In the genomic region with DNA sequence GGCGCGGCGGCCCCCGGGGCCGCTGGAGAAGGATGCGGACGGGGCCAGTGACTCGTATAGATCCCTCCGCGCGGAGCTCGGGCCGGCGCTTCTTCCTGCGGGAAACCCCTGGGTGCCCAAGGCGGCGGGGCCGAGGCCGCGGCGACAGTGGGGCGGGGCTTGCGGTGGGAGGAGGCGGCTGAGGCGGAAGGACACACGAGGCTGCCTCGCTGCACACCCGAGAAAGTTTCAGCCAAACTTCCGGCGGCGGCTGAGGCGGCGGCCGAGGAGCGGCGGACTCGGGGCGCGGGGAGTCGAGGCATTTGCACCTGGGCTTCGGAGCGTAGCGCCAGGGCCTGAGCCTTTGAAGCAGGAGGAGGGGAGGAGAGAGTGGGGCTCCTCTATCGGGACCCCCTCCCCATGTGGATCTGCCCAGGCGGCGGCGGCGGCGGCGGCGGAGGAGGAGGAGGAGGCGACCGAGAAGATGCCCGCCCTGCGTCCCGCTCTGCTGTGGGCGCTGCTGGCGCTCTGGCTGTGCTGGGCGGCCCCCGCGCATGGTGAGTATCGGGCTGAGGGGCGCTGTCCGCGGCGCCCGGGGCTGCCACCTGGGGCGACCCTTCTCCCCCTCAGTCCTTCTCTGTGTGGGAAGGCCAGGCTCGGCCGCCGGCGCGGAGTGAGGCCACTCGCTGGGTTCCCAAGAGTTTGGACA, we compare ENCODE assay signal across 8 cellular contexts. TPM values are rescaled to one million over a fixed set of nuclear protein-coding genes. Genes with fewer than 3 reads are reported as not detected.
DNase-seq lines count a peak whose midpoint lies in the region; ATAC-seq, FAIRE-seq and TF ChIP-seq lines count a peak whose summit lies in the region.
"Not testable (repeated sequence)": the region's sequence is repeated elsewhere in the genome, so short reads cannot be mapped to it uniquely, and the experiment has no call there.

NBPF26 (plus strand) TSS at position 231 of the 688 bp plus-strand sequence.

- not testable (repeated sequence) for H3K27ac ChIP-seq in K562 (ENCODE audit: extremely low read depth, low read depth, low read length)
- H3K27ac ChIP-seq in cardiac muscle cell: peak within 1 kb of the TSS; percentile 60

- not testable (repeated sequence) for H3K9me3 ChIP-seq in K562 (replicated peaks; ENCODE audit: control insufficient read depth, insufficient read depth, low read depth, low read length); cardiac muscle cell (ENCODE audit: low read depth)

- TF ChIP-seq RAD21 in K562 (CRISPR knock-in tag; conservative IDR thresholded peaks at IDR 0.05 in 1 of 2, IDR thresholded peaks at IDR 0.05 in 1 of 2): not testable (repeated sequence)

- peak; percentile 91 for ATAC-seq in K562

- not testable (repeated sequence) for TF ChIP-seq EP300 in K562 (IDR thresholded peaks at IDR 0.05; ENCODE audit: low read length)

- in situ Hi-C loops in K562 (cut with MboI): not testable (repeated sequence)

- not testable (repeated sequence) for H3K4me2 ChIP-seq in K562 (ENCODE audit: insufficient read depth, low read length)

- FAIRE-seq in K562 (lab: Jason Lieb, UNC): not testable (repeated sequence)

- not testable (repeated sequence) for H3K4me1 Mint-ChIP-seq in neural crest cell

- TF ChIP-seq POLR2A in K562 (conservative IDR thresholded peaks at IDR 0.05): not testable (repeated sequence)

- intact Hi-C loops in K562 (cut with micrococcal nuclease): not testable (repeated sequence)

- not testable (repeated sequence) for H3K36me3 ChIP-seq in K562 (ENCODE audit: control insufficient read depth, insufficient read depth, low read length); cardiac muscle cell

- H4K20me1 ChIP-seq in K562 (replicated peaks; ENCODE audit: control insufficient read depth, insufficient read depth, low read length): not testable (repeated sequence)

- TF ChIP-seq CTCF in AG04449 (IDR thresholded peaks at IDR 0.05; ENCODE audit: insufficient read depth, low read length, missing control alignments); K562 (IDR thresholded peaks at IDR 0.05 in 2 of 3, conservative IDR thresholded peaks at IDR 0.05 in 1 of 3; ENCODE audit: insufficient read depth in 2 of 3, low read depth in 1 of 3, low read length in 3 of 3); cardiac muscle cell (IDR thresholded peaks at IDR 0.05; ENCODE audit: low read depth, low read length); neural crest cell (conservative IDR thresholded peaks at IDR 0.05): not testable (repeated sequence)

- H3K9ac ChIP-seq in K562 (ENCODE audit: insufficient read depth in 1 of 2, low read depth in 2 of 2, low read length in 2 of 2): peak within 1 kb of the TSS in 1 of 2 experiments; percentile 82; a peak in 2 of 4 replicates

- H3K9me3 Mint-ChIP-seq in neural crest cell: not testable (repeated sequence)

- CTCF ChIA-PET in AG04449 (lab: Yijun Ruan, JAX); K562 (lab: Yijun Ruan, JAX; ENCODE audit: low intra/inter-chr PET ratio): not testable (repeated sequence)

- peak within 1 kb of the TSS; percentile 45; the same call in 1 of the 2 replicates for H2AFZ ChIP-seq in K562 (ENCODE audit: low read depth, low read length)

- not testable (repeated sequence) for H3K36me3 Mint-ChIP-seq in neural crest cell (ENCODE audit: low read depth)

- 0% methylated on average over 4 of the region's 74 CpGs for WGBS in K562 (ENCODE audit: insufficient coverage, low coverage, missing lambda C conversion rate)

- H3K4me3 ChIP-seq in AG04449 (ENCODE audit: low read depth, low read length): peak within 1 kb of the TSS; percentile 57
- H3K4me3 ChIP-seq in K562: peak within 1 kb of the TSS; percentile 54
- H3K4me3 ChIP-seq in cardiac muscle cell: peak within 1 kb of the TSS; percentile 65

- peak within 1 kb of the TSS; percentile 72 for H3K4me3 Mint-ChIP-seq in neural crest cell

- H3K4me1 ChIP-seq in K562 (replicated peaks in 1 of 2; ENCODE audit: control insufficient read depth in 2 of 2, insufficient read depth in 2 of 2, low read length in 2 of 2); cardiac muscle cell (ENCODE audit: low read depth): not testable (repeated sequence)

- H3K9me1 ChIP-seq in K562 (ENCODE audit: control insufficient read depth, insufficient read depth, low read length): not testable (repeated sequence)

- POLR2A ChIA-PET in AG04449 (lab: Yijun Ruan, JAX); K562 (lab: Yijun Ruan, JAX): not testable (repeated sequence)

- not testable (repeated sequence) for BruUV-seq in K562 (replicated peaks; lab: Mats Ljungman, UMichigan)

- H3K79me2 ChIP-seq in K562 (ENCODE audit: control insufficient read depth, insufficient read depth, low read length): not testable (repeated sequence)

- DNase-seq in AG04449 (ENCODE audit: low read depth, low spot score) (peak; percentile 5), H4 (ENCODE audit: low spot score) (peak; percentile 56), NOMO-1 treated with dmso at 0.1 percent for 144 hours (lab: John Stamatoyannopoulos, UW; ENCODE audit: unreplicated experiment) (peak; percentile 0), K562 (ENCODE audit: extremely low read depth in 1 of 4, low spot score in 3 of 4) (peak in 1 of 4 experiments; percentile 22), cardiac muscle cell (ENCODE audit: low read depth in 1 of 2, low spot score in 1 of 2) (peak; percentile 54 to 90), neural crest cell (ENCODE audit: low read depth, low spot score) (peak; percentile 72)
- DNase-seq in activated CD4-positive, alpha-beta T cell treated with anti-CD3 and anti-CD28 coated beads, Interleukin-2, amount 50 U/mL, for 4 hours: peak; percentile 73 to 76
- DNase-seq in stimulated activated CD8-positive, alpha-beta memory T cell treated with anti-CD3 and anti-CD28 coated beads, Interleukin-12 subunit alpha, Interleukin-12 subunit beta, amount 100 ng/mL, for 24 hours (ENCODE audit: extremely low read depth): peak; percentile 19

- not testable (repeated sequence) for H3K27me3 Mint-ChIP-seq in neural crest cell (ENCODE audit: low read depth)

- H3K27me3 ChIP-seq in K562 (ENCODE audit: control insufficient read depth in 2 of 2, insufficient read depth in 2 of 2, low read length in 2 of 2); cardiac muscle cell: not testable (repeated sequence)

- not testable (repeated sequence) for H3K27ac Mint-ChIP-seq in neural crest cell (ENCODE audit: unreplicated experiment)

TF ChIP-seq in K562, 482 proteins besides CTCF, POLR2A, EP300 and RAD21 (continues in another document):
- TF ChIP-seq PHF8 (IDR thresholded peaks at IDR 0.05; ENCODE audit: borderline replicate concordance, low read length) (peak; percentile 34; the same call in 1 of the 2 replicates), CXXC5 (CRISPR knock-in tag; IDR thresholded peaks at IDR 0.05) (peak; percentile 22; the same call in 1 of the 2 replicates), RBFOX2 (IDR thresholded peaks at IDR 0.05; ENCODE audit: low read depth, low read length) (peak; percentile 67)
- TF ChIP-seq, protein P1, sequence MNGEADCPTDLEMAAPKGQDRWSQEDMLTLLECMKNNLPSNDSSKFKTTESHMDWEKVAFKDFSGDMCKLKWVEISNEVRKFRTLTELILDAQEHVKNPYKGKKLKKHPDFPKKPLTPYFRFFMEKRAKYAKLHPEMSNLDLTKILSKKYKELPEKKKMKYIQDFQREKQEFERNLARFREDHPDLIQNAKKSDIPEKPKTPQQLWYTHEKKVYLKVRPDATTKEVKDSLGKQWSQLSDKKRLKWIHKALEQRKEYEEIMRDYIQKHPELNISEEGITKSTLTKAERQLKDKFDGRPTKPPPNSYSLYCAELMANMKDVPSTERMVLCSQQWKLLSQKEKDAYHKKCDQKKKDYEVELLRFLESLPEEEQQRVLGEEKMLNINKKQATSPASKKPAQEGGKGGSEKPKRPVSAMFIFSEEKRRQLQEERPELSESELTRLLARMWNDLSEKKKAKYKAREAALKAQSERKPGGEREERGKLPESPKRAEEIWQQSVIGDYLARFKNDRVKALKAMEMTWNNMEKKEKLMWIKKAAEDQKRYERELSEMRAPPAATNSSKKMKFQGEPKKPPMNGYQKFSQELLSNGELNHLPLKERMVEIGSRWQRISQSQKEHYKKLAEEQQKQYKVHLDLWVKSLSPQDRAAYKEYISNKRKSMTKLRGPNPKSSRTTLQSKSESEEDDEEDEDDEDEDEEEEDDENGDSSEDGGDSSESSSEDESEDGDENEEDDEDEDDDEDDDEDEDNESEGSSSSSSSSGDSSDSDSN (IDR thresholded peaks at IDR 0.05; ENCODE audit: borderline replicate concordance in 1 of 2, low read depth in 2 of 2, low read length in 2 of 2): 0 out of 4 replicates have a peak, but pooled peaks of 1 of the 2 experiments have one; percentile 31

RNA-seq across cellular contexts. Expression of gene NBPF26, which starts in this region (rescaled TPM):
- 6.6 and 12.1 TPM in 2 replicates for total RNA-seq in H4 (2014; rRNA removed; shearing (Covaris generic))
- total RNA-seq in K562 (2011; cell fraction: chromatin; rRNA removed; ENCODE audit: low replicate concordance): 22.6 and 26.3 TPM in 2 replicates
- 8.2 and 8.8 TPM in 2 replicates for total RNA-seq in K562 (2011; cell fraction: nucleolus; rRNA removed)
- 11.3 and 18.6 TPM in 2 replicates for total RNA-seq in K562 (2011; cell fraction: nucleoplasm; rRNA removed)
- total RNA-seq in K562 (2014; rRNA removed) (5.6 and 7.0 TPM in 2 replicates), K562 (2014; rRNA removed; fragmentation: Illumina TruSeq; extraction: Trizol) (5.3 and 6.0 TPM in 2 replicates), K562 (2015; rRNA removed; fragmentation: Illumina TruSeq; extraction: Trizol) (6.0 and 6.3 TPM in 2 replicates), K562 (2021) (3.6 and 5.2 TPM in 2 replicates), cardiac muscle cell (8.7 and 17.2 TPM in 2 replicates), neural crest cell (21.9 and 22.8 TPM in 2 replicates)
- polyA plus RNA-seq in K562 (2011; rRNA removed) (5.3 and 6.6 TPM in 2 replicates), K562 (2014; fragmentation: Illumina TruSeq; extraction: Trizol) (4.3 and 5.1 TPM in 2 replicates), K562 (2014; fragmentation: Nextera tagmentation; extraction: Ambion mirVana) (under 1 TPM; 0.13 to 0.88 TPM), K562 (2014; rRNA removed) (4.5 and 5.5 TPM in 2 replicates), cardiac muscle cell (6.2 and 7.1 TPM in 2 replicates)
- 3.4 and 3.9 TPM in 2 replicates for polyA plus RNA-seq in K562 (2011; cell fraction: cytosol; rRNA removed)
- 19.4 and 25.7 TPM in 2 replicates for polyA plus RNA-seq in K562 (2011; cell fraction: nucleus; rRNA removed)
- polyA plus RNA-seq in K562 (2012): 4.0 and 4.2 TPM in 2 replicates
- 13.4 and 17.5 TPM in 2 replicates for polyA minus RNA-seq in K562 (2011; rRNA and poly(A)+ RNA removed)
- 2.0 and 4.5 TPM in 2 replicates for polyA minus RNA-seq in K562 (2011; cell fraction: cytosol; rRNA and poly(A)+ RNA removed)
- polyA minus RNA-seq in K562 (2011; cell fraction: nucleus; rRNA and poly(A)+ RNA removed): 10.8 and 12.2 TPM in 2 replicates
